ENCODE assay signal across 25 cellular contexts in the genomic region with DNA sequence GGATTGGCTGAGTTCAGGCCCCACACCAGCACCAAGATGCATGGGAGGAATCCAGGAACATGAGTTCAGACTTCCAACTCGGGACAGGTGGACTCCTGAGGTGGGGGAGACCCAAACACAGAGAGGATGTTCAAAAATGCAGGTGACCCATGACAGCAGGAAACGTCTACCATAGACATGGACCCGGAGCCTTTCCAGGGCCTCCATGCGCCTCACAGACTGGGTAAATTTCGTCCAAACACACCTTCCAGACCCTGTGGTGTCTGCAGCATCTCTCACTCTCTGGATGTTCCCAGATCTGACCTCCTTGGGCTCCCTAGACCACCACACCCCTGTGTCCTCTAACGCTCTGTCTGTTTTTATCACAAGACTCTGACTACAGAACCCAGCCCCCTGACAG.
DNase-seq lines count a peak whose midpoint lies in the region; ATAC-seq and TF ChIP-seq lines count a peak whose summit lies in the region.
"Had no signal": no experiment of that assay in that cellular context is flagged by ENCODE, and none has a peak within 500 bp of the region (broad histone marks: within the 10 kb centered on the region; RNA-seq: fewer than 3 reads in every experiment).

No MANE protein-coding gene starts in this region.

- no peaks in the 10 kb centered on the region for H3K79me2 ChIP-seq in GM23338 (replicated peaks; ENCODE audit: insufficient read depth)

- H2AFZ ChIP-seq in GM23338: peak overlapping the region; percentile 92; the same call in 1 of the 2 replicates

- H3K9me3 ChIP-seq in endodermal cell (ENCODE audit: control insufficient read depth, low read length): peaks cover 6% of the 10 kb centered on the region
- H3K9me3 ChIP-seq: A549 had no signal

- peaks cover 10% of the 10 kb centered on the region for H3K9me3 Mint-ChIP-seq in GM23338
- H3K9me3 Mint-ChIP-seq in endodermal cell: peaks cover 12% of the 10 kb centered on the region
- H3K9me3 Mint-ChIP-seq in nephron: peaks cover 13% of the 10 kb centered on the region
- H3K9me3 Mint-ChIP-seq in stimulated activated memory B cell treated with anti-CD40 and anti-IgM and Interleukin-4, amounts not matched to agents 10 μg/mL and 1 μg/mL and 100 μg/mL, for 72 hours: peaks cover 7% of the 10 kb centered on the region

- H3K4me1 ChIP-seq in GM23338 (ENCODE audit: insufficient read depth) (peaks cover 17% of the 10 kb centered on the region), endodermal cell (ENCODE audit: control insufficient read depth, insufficient read depth, low read length) (peaks cover 10% of the 10 kb centered on the region)

- no peak overlapping the region for H3K4me2 ChIP-seq in GM23338
- H3K4me2 ChIP-seq: KMS-11 had no signal

- ATAC-seq in GM23338: no peak
- ATAC-seq in stimulated activated memory B cell treated with anti-CD40 and anti-IgM and Interleukin-4, amounts not matched to agents 10 μg/mL and 1 μg/mL and 100 μg/mL, for 72 hours: peak; percentile 32
- ATAC-seq: Panc1 had no signal

- TF ChIP-seq CTCF in GM23338 (conservative IDR thresholded peaks at IDR 0.05; ENCODE audit: low read depth in 2 of 2) (no peak), endodermal cell (conservative IDR thresholded peaks at IDR 0.05) (no peak), nephron (IDR thresholded peaks at IDR 0.05; ENCODE audit: unreplicated experiment in 3 of 3) (no peak)

- no peak overlapping the region for H3K4me3 Mint-ChIP-seq in GM23338
- no peak overlapping the region for H3K4me3 Mint-ChIP-seq in endodermal cell
- H3K4me3 Mint-ChIP-seq in nephron: no peak overlapping the region
- H3K4me3 Mint-ChIP-seq in stimulated activated memory B cell treated with anti-CD40 and anti-IgM and Interleukin-4, amounts not matched to agents 10 μg/mL and 1 μg/mL and 100 μg/mL, for 72 hours: no peak overlapping the region
- H3K4me3 Mint-ChIP-seq: B cell; CD14-positive monocyte; CD8-positive, alpha-beta memory T cell; H9; IgD-negative memory B cell had no signal

- DNase-seq in GM23338 (ENCODE audit: low spot score) (no peak), endodermal cell (no peak), NCI-H187 (lab: John Stamatoyannopoulos, UW) (no peak), retina (no peak), islet precursor cell (no peak), DMS114 treated with DMSO at 0.1 percent for 48 hours (lab: John Stamatoyannopoulos, UW; ENCODE audit: unreplicated experiment) (no peak)
- DNase-seq: Calu3; CD8-positive, alpha-beta memory T cell; DMS53; H9; NCI-H1048; NCI-H1694; NCI-H2081; NCI-H2227 treated with DMSO at 0.1 percent for 48 hours; NCI-H510A; SHP77 had no signal

- H3K27ac Mint-ChIP-seq in GM23338 (no peak overlapping the region; the same call in 1 of the 2 replicates), endodermal cell (peak overlapping the region; percentile 53), nephron (peak overlapping the region in 2 of 3 experiments; percentile 21 to 69)
- no peak overlapping the region for H3K27ac Mint-ChIP-seq in stimulated activated memory B cell treated with anti-CD40 and anti-IgM and Interleukin-4, amounts not matched to agents 10 μg/mL and 1 μg/mL and 100 μg/mL, for 72 hours
- H3K27ac Mint-ChIP-seq: B cell; CD14-positive monocyte; CD8-positive, alpha-beta memory T cell; IgD-negative memory B cell had no signal

- no peaks in the 10 kb centered on the region for H4K20me1 ChIP-seq in GM23338 (replicated peaks; ENCODE audit: insufficient read depth)

- H3K36me3 ChIP-seq in GM23338 (ENCODE audit: insufficient read depth): no peaks in the 10 kb centered on the region
- no peaks in the 10 kb centered on the region for H3K36me3 ChIP-seq in endodermal cell (ENCODE audit: control insufficient read depth, insufficient read depth, low read length)

- H3K9me2 ChIP-seq in GM23338 (ENCODE audit: insufficient read depth): peaks cover 12% of the 10 kb centered on the region; the same call in 1 of the 2 replicates

- H3K4me1 Mint-ChIP-seq in GM23338: peaks cover 18% of the 10 kb centered on the region
- peaks cover 22% of the 10 kb centered on the region for H3K4me1 Mint-ChIP-seq in endodermal cell
- peaks cover 15% of the 10 kb centered on the region for H3K4me1 Mint-ChIP-seq in nephron
- no peaks in the 10 kb centered on the region for H3K4me1 Mint-ChIP-seq in stimulated activated memory B cell treated with anti-CD40 and anti-IgM and Interleukin-4, amounts not matched to agents 10 μg/mL and 1 μg/mL and 100 μg/mL, for 72 hours
- H3K4me1 Mint-ChIP-seq: B cell; CD14-positive monocyte; CD8-positive, alpha-beta memory T cell; IgD-negative memory B cell had no signal

- H3K27me3 ChIP-seq in GM23338 (ENCODE audit: insufficient read depth) (no peaks in the 10 kb centered on the region), endodermal cell (ENCODE audit: control insufficient read depth, insufficient read depth, low read length, poor library complexity, severe bottlenecking) (no peaks in the 10 kb centered on the region)

- no peak overlapping the region for H3K27ac ChIP-seq in GM23338 (ENCODE audit: low read depth)
- H3K27ac ChIP-seq in endodermal cell (ENCODE audit: low read depth, low read length): no peak overlapping the region
- H3K27ac ChIP-seq: A549, KMS-11, RWPE1 had no signal

- H3K36me3 Mint-ChIP-seq in GM23338 (ENCODE audit: low read depth) (peaks cover 4% of the 10 kb centered on the region; the same call in 2 of the 3 replicates), endodermal cell (ENCODE audit: low read depth) (no peaks in the 10 kb centered on the region), nephron (ENCODE audit: low read depth) (peaks cover 6% of the 10 kb centered on the region)
- H3K36me3 Mint-ChIP-seq in stimulated activated memory B cell treated with anti-CD40 and anti-IgM and Interleukin-4, amounts not matched to agents 10 μg/mL and 1 μg/mL and 100 μg/mL, for 72 hours: no peaks in the 10 kb centered on the region
- H3K36me3 Mint-ChIP-seq: CD14-positive monocyte; CD8-positive, alpha-beta memory T cell; IgD-negative memory B cell had no signal

- H3K4me3 ChIP-seq in GM23338 (no peak overlapping the region), endodermal cell (ENCODE audit: low read length) (no peak overlapping the region)
- H3K4me3 ChIP-seq: A549 had no signal

- no peaks in the 10 kb centered on the region for H3F3A ChIP-seq in GM23338 (replicated peaks; ENCODE audit: low read depth)

- peaks cover 4% of the 10 kb centered on the region for H3K27me3 Mint-ChIP-seq in GM23338 (ENCODE audit: insufficient read depth, low read depth, poor library complexity)
- no peaks in the 10 kb centered on the region for H3K27me3 Mint-ChIP-seq in endodermal cell (ENCODE audit: insufficient read depth)
- H3K27me3 Mint-ChIP-seq in nephron (ENCODE audit: low read depth): peaks cover 16% of the 10 kb centered on the region
- H3K27me3 Mint-ChIP-seq in stimulated activated memory B cell treated with anti-CD40 and anti-IgM and Interleukin-4, amounts not matched to agents 10 μg/mL and 1 μg/mL and 100 μg/mL, for 72 hours: peaks cover 24% of the 10 kb centered on the region

- no peak overlapping the region for H3K9ac ChIP-seq in endodermal cell (ENCODE audit: extremely low read depth, low read length, poor library complexity, severe bottlenecking)
- H3K9ac ChIP-seq: KMS-11 had no signal

- WGBS in endodermal cell (ENCODE audit: insufficient coverage in 1 of 2, insufficient read length in 1 of 2), 2 experiments: 91 to 94% methylated on average over 6 of the region's 6 CpGs

Comparison
In these comparisons a context has a peak if more than half of its experiments do, and no peak if none do; other contexts are left out.
1. H3K27ac Mint-ChIP-seq: peak in endodermal cell (single experiment) and nephron (2 of 3); none in GM23338 (single experiment) and stimulated activated memory B cell treated with anti-CD40 and anti-IgM and Interleukin-4, amounts not matched to agents 10 μg/mL and 1 μg/mL and 100 μg/mL, for 72 hours (single experiment).